ENCODE assay signal across 8 cellular contexts in genomic region chr20:58458342-58459057, GRCh38. TPM values are rescaled to one million over a fixed set of nuclear protein-coding genes. Genes with fewer than 3 reads are reported as not detected.
A peak's percentile ranks its signal among the peaks of the same experiment; 100 is the strongest.
DNase-seq lines count a peak whose midpoint lies in the region; ATAC-seq and TF ChIP-seq lines count a peak whose summit lies in the region.

No MANE protein-coding gene starts in this region.

- H3K36me3 Mint-ChIP-seq in CD14-positive monocyte: peaks cover 2 to 5% of the 10 kb centered on the region in 2 donors

- TF ChIP-seq CTCF in fibroblast of mammary gland (conservative IDR thresholded peaks at IDR 0.05; ENCODE audit: control insufficient read depth, insufficient read depth, low read depth, low read length) (no peak), WERI-Rb-1 (IDR thresholded peaks at IDR 0.05; ENCODE audit: low read depth, low read length) (no peak), CD14-positive monocyte (IDR thresholded peaks at IDR 0.05) (no peak)

- no peaks in the 10 kb centered on the region for H3K36me3 ChIP-seq in WERI-Rb-1

- H3K4me1 Mint-ChIP-seq in CD14-positive monocyte: no peaks in the 10 kb centered on the region

- H3K27ac ChIP-seq in WERI-Rb-1: no peak overlapping the region

- H3K27ac Mint-ChIP-seq in CD14-positive monocyte: no peak overlapping the region

- ATAC-seq in GM18498 (IDR thresholded peaks at IDR 0.05; ENCODE audit: unreplicated experiment) (peak; percentile 97), GM21526 (IDR thresholded peaks at IDR 0.05; ENCODE audit: low FRiP score, unreplicated experiment) (peak; percentile 95), HG03460 (IDR thresholded peaks at IDR 0.05; ENCODE audit: unreplicated experiment) (peak; percentile 98)

- H3K9me3 ChIP-seq in WERI-Rb-1 (ENCODE audit: severe bottlenecking): no peaks in the 10 kb centered on the region

- H3K27me3 ChIP-seq in WERI-Rb-1 (ENCODE audit: insufficient read depth, low read depth, severe bottlenecking): no peaks in the 10 kb centered on the region

- H3K4me3 Mint-ChIP-seq in CD14-positive monocyte: no peak overlapping the region

- DNase-seq in fibroblast of mammary gland (ENCODE audit: low read depth): peak; percentile 37
- DNase-seq in WERI-Rb-1: no peak
- no peak for DNase-seq in GF-D8 (lab: John Stamatoyannopoulos, UW)
- no peak for DNase-seq in CD14-positive monocyte (ENCODE audit: low spot score)
- no peak for DNase-seq in LoVo (ENCODE audit: low spot score)

- H3K4me3 ChIP-seq in fibroblast of mammary gland (ENCODE audit: control insufficient read depth, low read depth, low read length): no peak overlapping the region
- no peak overlapping the region for H3K4me3 ChIP-seq in WERI-Rb-1 (ENCODE audit: low read depth, low read length)

- H3K27me3 Mint-ChIP-seq in CD14-positive monocyte (ENCODE audit: low read depth in 3 of 3): peaks cover 0 to 4% (median 2%) of the 10 kb centered on the region in 3 donors

- H3K9me3 Mint-ChIP-seq in CD14-positive monocyte: peaks cover 0 to 17% (median 2%) of the 10 kb centered on the region in 7 donors

- intact Hi-C loops in CD14-positive monocyte (cut with micrococcal nuclease): no loop called here

RNA-seq across cellular contexts. Expression of gene APCDD1L, which starts 56.7 kb away (rescaled TPM):
- polyA plus RNA-seq in CD14-positive monocyte: not detected
